ENCODE assay signal across 8 cellular contexts in the genomic region with DNA sequence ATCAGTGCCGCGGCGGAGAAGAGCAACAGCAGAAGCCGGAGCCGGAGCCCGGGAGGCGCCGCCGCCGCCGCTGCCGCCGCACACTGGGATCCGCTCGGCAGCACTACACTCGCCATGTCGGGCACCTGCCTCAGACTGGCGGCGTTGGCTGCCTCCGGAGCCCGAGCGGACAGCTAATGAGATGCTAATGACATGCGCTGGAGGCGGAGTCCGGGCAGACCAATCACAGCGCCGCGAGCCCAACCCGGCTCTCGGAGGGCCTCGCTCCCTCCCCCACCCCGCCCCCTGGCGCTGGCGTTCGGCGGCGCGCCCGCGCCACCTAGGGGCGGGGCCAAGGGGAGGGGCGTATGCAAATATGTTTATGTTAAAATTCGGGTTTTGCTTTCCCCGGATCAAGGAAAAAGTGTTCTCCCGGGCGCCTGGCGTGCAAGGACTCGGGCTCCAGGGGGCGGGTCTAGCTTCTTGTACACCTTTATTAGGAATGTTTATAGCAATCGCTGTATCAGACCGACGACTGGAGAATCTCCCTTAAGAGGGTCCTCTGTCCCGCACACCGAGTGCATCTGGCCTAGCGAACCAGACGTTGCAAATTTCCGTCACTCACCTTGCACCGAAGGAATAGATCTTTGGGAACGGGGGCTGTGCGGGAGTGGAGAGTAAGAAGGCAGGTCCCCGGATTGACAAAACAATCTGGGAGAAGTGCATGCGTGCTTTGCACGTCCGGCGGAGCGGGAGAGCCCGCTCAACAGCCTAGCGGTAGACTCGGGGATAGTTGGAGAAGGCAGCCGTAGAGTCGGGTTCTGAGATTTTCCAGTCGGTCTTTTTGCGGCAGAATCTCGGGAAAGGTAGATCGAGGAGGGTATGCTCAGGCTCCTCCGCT. TPM values are rescaled to one million over a fixed set of nuclear protein-coding genes. Genes with fewer than 3 reads are reported as not detected.
A peak's percentile ranks its signal among the peaks of the same experiment; 100 is the strongest.
DNase-seq lines count a peak whose midpoint lies in the region; ATAC-seq, FAIRE-seq and TF ChIP-seq lines count a peak whose summit lies in the region.

A gene (minus strand): TSS at position 137 of the 880 bp plus-strand sequence.

- peak within 1 kb of the TSS; percentile 57; the same call in 1 of the 2 replicates for H4K91ac ChIP-seq in IMR-90 (ENCODE audit: insufficient read depth, low read depth, low read length)

- TF ChIP-seq POLR2A in A549 (IDR thresholded peaks at IDR 0.05; ENCODE audit: low read length) (peak; percentile 93), GM19193 (IDR thresholded peaks at IDR 0.05; ENCODE audit: extremely low read depth, insufficient read depth, insufficient read length) (peak; percentile 51), IMR-90 (IDR thresholded peaks at IDR 0.05; ENCODE audit: low read depth, low read length) (peak; percentile 97)

- POLR2A ChIA-PET in A549 (lab: Yijun Ruan, JAX), result interaction anchor here (0.6 to 1.1 kb wide), 4 partner anchors 16 to 1629 kb away, joined by 3 to 10 read pairs (median 3); a partner anchor contains a TSS
- POLR2A ChIA-PET in IMR-90 (lab: Charles Lee; ENCODE audit: unreplicated experiment), result no interaction called here

- H3K18ac ChIP-seq in IMR-90 (ENCODE audit: low read depth, low read length), result peak within 1 kb of the TSS; percentile 10; the same call in 1 of the 2 replicates

- in situ Hi-C loops in IMR-90 (cut with MboI; ENCODE audit: low sequenced_read_pairs), result loop anchor here (5.0 kb wide), 1 partner anchor 172 kb away; no protein-coding TSS in a partner anchor

- H3K9me3 ChIP-seq in A549 (no peaks in the 10 kb centered on the region), IMR-90 (ENCODE audit: control insufficient read depth, insufficient read depth, low read length) (no peaks in the 10 kb centered on the region), neural cell (ENCODE audit: low read length) (no peaks in the 10 kb centered on the region)

- H2AK9ac ChIP-seq in IMR-90 (replicated peaks; ENCODE audit: low read depth, low read length, poor library complexity), result peak within 1 kb of the TSS; percentile 87

- no peak for TF ChIP-seq EP300 in A549 (IDR thresholded peaks at IDR 0.05)
- peak; percentile 49 for TF ChIP-seq EP300 in neural cell (conservative IDR thresholded peaks at IDR 0.05; ENCODE audit: poor library complexity, severe bottlenecking)

- peak; percentile 70 to 92 for DNase-seq in A549 (ENCODE audit: low read depth in 1 of 2, low spot score in 1 of 2)
- DNase-seq in IMR-90, result peak; percentile 95
- DNase-seq in RPMI7951 (ENCODE audit: low read depth), result peak; percentile 94
- peak; percentile 87 for DNase-seq in activated naive CD4-positive, alpha-beta T cell treated with Interleukin-2 at 50 U/mL for 16 hours
- DNase-seq in frontal cortex (ENCODE audit: low spot score in 2 of 2), result peak; percentile 92 to 94
- DNase-seq in stimulated activated naive CD8-positive, alpha-beta T cell treated with anti-CD3 and anti-CD28 coated beads, Interleukin-15, Interleukin-2, amounts not matched to agents 100 U/mL and 50 U/mL, for 24 hours, result peak; percentile 73

- 0 out of 2 replicates have a peak within 1 kb of the TSS, but pooled peaks have one; percentile 64 for H3K14ac ChIP-seq in IMR-90 (replicated peaks; ENCODE audit: low read depth, low read length)

- H3K9me2 ChIP-seq in neural cell (ENCODE audit: insufficient read depth, low read length), result no peaks in the 10 kb centered on the region

- peak within 1 kb of the TSS; percentile 50; the same call in 1 of the 2 replicates for H3K56ac ChIP-seq in IMR-90 (ENCODE audit: extremely low read depth, insufficient read depth, low read length)

- CTCF ChIA-PET in A549 (lab: Yijun Ruan, JAX) (interaction anchor here (0.8 to 2.0 kb wide), 10 partner anchors 11 to 180 kb away, joined by 3 to 14 read pairs (median 3); no protein-coding TSS in a partner anchor), IMR-90 (lab: Yijun Ruan, JAX) (interaction anchor here (0.7 to 2.1 kb wide), 5 partner anchors 9 to 880 kb away, joined by 3 to 6 read pairs (median 3); no protein-coding TSS in a partner anchor)

- peak within 1 kb of the TSS; percentile 86 to 95 for H3K27ac ChIP-seq in A549
- peak within 1 kb of the TSS; percentile 22 for H3K27ac ChIP-seq in IMR-90 (ENCODE audit: insufficient read depth, low read length)
- H3K27ac ChIP-seq in neural cell (ENCODE audit: low read length), result peak within 1 kb of the TSS; percentile 91

- no peaks in the 10 kb centered on the region for H3K36me3 ChIP-seq in IMR-90 (ENCODE audit: control insufficient read depth, insufficient read depth, low read length)
- H3K36me3 ChIP-seq in neural cell (ENCODE audit: insufficient read depth, low read length), result no peaks in the 10 kb centered on the region

- peak; percentile 10 to 32; a peak in 3 of 5 replicates for TF ChIP-seq RAD21 in A549 (conservative IDR thresholded peaks at IDR 0.05 in 1 of 2, IDR thresholded peaks at IDR 0.05 in 1 of 2)
- peak; percentile 72 for TF ChIP-seq RAD21 in IMR-90 (IDR thresholded peaks at IDR 0.05; ENCODE audit: low read length)
- peak; percentile 71 for TF ChIP-seq RAD21 in neural cell (conservative IDR thresholded peaks at IDR 0.05)

- H4K8ac ChIP-seq in IMR-90 (ENCODE audit: low read depth in 2 of 2, low read length in 2 of 2), result peak within 1 kb of the TSS in 1 of 2 experiments; percentile 68; a peak in 1 of 4 replicates

- H3K27me3 ChIP-seq in IMR-90 (ENCODE audit: control insufficient read depth, insufficient read depth, low read length) (peaks cover 13% of the 10 kb centered on the region), neural cell (ENCODE audit: insufficient read depth, low read depth, low read length) (no peaks in the 10 kb centered on the region)

- no peak within 1 kb of the TSS for H4K5ac ChIP-seq in IMR-90 (ENCODE audit: low read depth, low read length)

- peak; percentile 89 to 95 for ATAC-seq in A549
- ATAC-seq in IMR-90 (ENCODE audit: low read depth), result peak; percentile 93
- ATAC-seq in stimulated activated naive CD8-positive, alpha-beta T cell treated with anti-CD3 and anti-CD28 coated beads, Interleukin-15, Interleukin-2, amounts not matched to agents 100 U/mL and 50 U/mL, for 24 hours, result peak; percentile 79

- H3K79me1 ChIP-seq in IMR-90 (ENCODE audit: low read depth in 1 of 2, low read length in 2 of 2), result peaks cover 5 to 15% of the 10 kb centered on the region in 2 experiments; a peak in 3 of 4 replicates

- H3K79me2 ChIP-seq in neural cell (replicated peaks; ENCODE audit: insufficient read depth, low read length), result peaks cover 42% of the 10 kb centered on the region

- H3K23ac ChIP-seq in IMR-90 (ENCODE audit: low read depth, low read length), result peak within 1 kb of the TSS; percentile 69; the same call in 1 of the 2 replicates

- H3K9ac ChIP-seq in IMR-90 (ENCODE audit: low read depth, low read length), result peak within 1 kb of the TSS; percentile 59
- H3K9ac ChIP-seq in neural cell (ENCODE audit: low read length), result peak within 1 kb of the TSS; percentile 85

- no peak within 1 kb of the TSS for H2AK5ac ChIP-seq in IMR-90 (ENCODE audit: low read depth, low read length)

- peak within 1 kb of the TSS; percentile 97 for H2AFZ ChIP-seq in IMR-90 (replicated peaks; ENCODE audit: low read length, poor library complexity)
- peak within 1 kb of the TSS; percentile 98 for H2AFZ ChIP-seq in neural cell (ENCODE audit: low read depth, low read length)

- intact Hi-C loops in IMR-90 (cut with micrococcal nuclease), result loop anchor here (2.0 to 10.0 kb wide), 7 partner anchors 118 to 1210 kb away; a partner anchor contains a TSS

- dilution Hi-C loops in IMR-90 (cut with HindIII; ENCODE audit: low sequenced_read_pairs, unreplicated experiment), result no loop called here

- H3K4me3 ChIP-seq in A549 (peak within 1 kb of the TSS; percentile 92), IMR-90 (ENCODE audit: insufficient read depth, low read depth, low read length) (peak within 1 kb of the TSS; percentile 60), neural cell (ENCODE audit: low read length) (peak within 1 kb of the TSS; percentile 80)

- peak within 1 kb of the TSS; percentile 21; the same call in 1 of the 2 replicates for H2BK120ac ChIP-seq in IMR-90 (ENCODE audit: low read depth, low read length)

- FAIRE-seq in A549 (lab: Jason Lieb, UNC), result no peak
- FAIRE-seq in frontal cortex (lab: Jason Lieb, UNC), result no peak

- H3K4me2 ChIP-seq in A549, result peak within 1 kb of the TSS; percentile 94
- peak within 1 kb of the TSS; percentile 92 for H3K4me2 ChIP-seq in IMR-90 (ENCODE audit: low read depth, low read length)
- H3K4me2 ChIP-seq in neural cell (ENCODE audit: low read length), result peak within 1 kb of the TSS; percentile 56

- peak within 1 kb of the TSS; percentile 33; the same call in 1 of the 2 replicates for H3K4ac ChIP-seq in IMR-90 (ENCODE audit: low read depth, low read length)

- under 1% methylated on average over 31 of the region's 76 CpGs for WGBS in A549 (ENCODE audit: missing lambda C conversion rate)
- 1% methylated on average over 16 of the region's 76 CpGs; no CpG with 5 or more reads in 1 of the 2 experiments for WGBS in IMR-90 (ENCODE audit: extremely low coverage in 2 of 2, insufficient read length in 1 of 2), 2 experiments

- peak within 1 kb of the TSS; percentile 37; the same call in 1 of the 2 replicates for H2BK20ac ChIP-seq in IMR-90 (ENCODE audit: low read depth, low read length)

- H2BK15ac ChIP-seq in IMR-90 (ENCODE audit: low read depth, low read length), result peak within 1 kb of the TSS; percentile 58; the same call in 1 of the 3 replicates

- no peaks in the 10 kb centered on the region for H3F3A ChIP-seq in neural cell (ENCODE audit: insufficient read depth, low read length, poor library complexity, severe bottlenecking)

- TF ChIP-seq CTCF in A549 (IDR thresholded peaks at IDR 0.05), result peak; percentile 13
- peak; percentile 80 for TF ChIP-seq CTCF in IMR-90 (conservative IDR thresholded peaks at IDR 0.05; ENCODE audit: low read depth, low read length)
- peak; percentile 82 for TF ChIP-seq CTCF in neural cell (IDR thresholded peaks at IDR 0.05; ENCODE audit: poor library complexity, severe bottlenecking)

- no peaks in the 10 kb centered on the region for H3K9me1 ChIP-seq in IMR-90 (ENCODE audit: insufficient read depth, low read length)

- H3K4me1 ChIP-seq in A549 (peaks cover 12% of the 10 kb centered on the region; the same call in 2 of the 3 replicates), IMR-90 (ENCODE audit: control insufficient read depth, insufficient read depth, low read length) (0 out of 2 replicates have a peak, but pooled peaks cover 2% of the 10 kb centered on the region)

- H4K20me1 ChIP-seq in IMR-90 (ENCODE audit: insufficient read depth, low read length) (peaks cover 5% of the 10 kb centered on the region; the same call in 1 of the 2 replicates), neural cell (ENCODE audit: insufficient read depth) (no peaks in the 10 kb centered on the region)

- no TSS peak for BruUV-seq in IMR-90 (replicated peaks; lab: Mats Ljungman, UMichigan)

- H2BK5ac ChIP-seq in IMR-90 (ENCODE audit: low read depth, low read length, poor library complexity, severe bottlenecking), result no peak within 1 kb of the TSS

RNA-seq across cellular contexts. Expression of the gene that starts here (rescaled TPM):
- 36.7 and 59.0 TPM in 2 replicates for polyA plus RNA-seq in A549 (2011; rRNA removed)
- 14.5 and 14.9 TPM in 2 replicates for polyA plus RNA-seq in A549 (2012; cell fraction: cytosol; rRNA removed)
- 23.2 and 29.5 TPM in 2 replicates for polyA plus RNA-seq in A549 (2012; cell fraction: nucleus; rRNA removed)
- polyA plus RNA-seq in A549 (2017; fragmentation: RNase III; extraction: RNeasy Plus Mini Kit Qiagen cat#74134 plus additional on column Dnase treatment), result 28.0 to 33.4 TPM (median 33.3 TPM) in 3 replicates
- 58.6 and 60.9 TPM in 2 replicates for polyA minus RNA-seq in A549 (2011; rRNA and poly(A)+ RNA removed)
- total RNA-seq in IMR-90 (2012; rRNA removed), result 62.2 and 77.1 TPM in 2 replicates
- 27.8 and 28.8 TPM in 2 replicates for polyA plus RNA-seq in IMR-90 (2012; rRNA removed)
- polyA plus RNA-seq in IMR-90 (2012; cell fraction: cytosol; rRNA removed), result 10.1 and 18.8 TPM in 2 replicates
- 9.6 and 30.1 TPM in 2 replicates for polyA plus RNA-seq in IMR-90 (2012; cell fraction: nucleus; rRNA removed; ENCODE audit: low replicate concordance)
- 63.0 and 68.9 TPM in 2 replicates for total RNA-seq in RPMI7951 (2014; rRNA removed; shearing (Covaris generic))
- 195 TPM for total RNA-seq in frontal cortex
- 89.0 and 92.1 TPM in 2 replicates for polyA plus RNA-seq in neural cell
- polyA minus RNA-seq in neural cell, result 218 and 257 TPM in 2 replicates

Comparison
In these comparisons a context has a peak if more than half of its experiments do, and no peak if none do; other contexts are left out.
1. Peak in every context shown above with its lines: DNase-seq, ATAC-seq, H3K4me3 ChIP-seq and H3K27ac ChIP-seq.
2. H3K27ac ChIP-seq: peak in every context shown above with its lines; median percentile 91 in neural cell; 90 in A549; 22 in IMR-90.
3. CTCF ChIP-seq: peak in every context shown above with its lines; median percentile 82 in neural cell; 80 in IMR-90; 13 in A549.